15 cellular contexts compared by ENCODE assay signal in the genomic region with DNA sequence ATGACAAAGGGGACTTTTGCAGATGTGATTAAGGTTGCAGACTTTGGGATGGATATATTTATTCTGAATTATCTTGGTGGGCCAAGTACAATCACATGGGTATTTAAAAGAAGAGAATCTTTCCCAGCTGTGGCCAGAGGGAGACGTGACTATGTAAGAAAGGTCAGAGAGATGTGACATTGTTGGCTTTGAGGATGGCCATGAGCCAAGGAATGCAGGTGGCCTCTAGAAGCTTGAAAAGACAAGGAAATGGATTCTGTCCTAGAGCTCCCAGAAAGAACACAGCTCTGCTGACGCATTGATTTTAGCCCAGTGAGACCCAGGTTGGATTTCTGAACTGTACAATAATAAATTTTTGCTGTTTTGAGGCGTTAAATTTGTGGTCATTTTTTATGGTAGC.
A peak's percentile ranks its signal among the peaks of the same experiment; 100 is the strongest.
DNase-seq lines count a peak whose midpoint lies in the region; ATAC-seq and TF ChIP-seq lines count a peak whose summit lies in the region.
"Had no signal": no experiment of that assay in that cellular context is flagged by ENCODE, and none has a peak within 500 bp of the region (broad histone marks: within the 10 kb centered on the region; RNA-seq: fewer than 3 reads in every experiment).

No MANE protein-coding gene starts in this region.

- no peaks in the 10 kb centered on the region for H3K27me3 ChIP-seq in parathyroid adenoma (ENCODE audit: control insufficient read depth, insufficient read depth, low read length)
- no peaks in the 10 kb centered on the region for H3K27me3 ChIP-seq in WERI-Rb-1 (ENCODE audit: insufficient read depth, low read depth, severe bottlenecking)

- H2AFZ ChIP-seq in parathyroid adenoma: peak overlapping the region; percentile 30

- H3K27ac ChIP-seq in coronary artery (peak overlapping the region; percentile 36 to 58), parathyroid adenoma (peak overlapping the region; percentile 96), WERI-Rb-1 (no peak overlapping the region)

- H3K79me2 ChIP-seq in parathyroid adenoma: no peaks in the 10 kb centered on the region

- H3K4me3 ChIP-seq in coronary artery (no peak overlapping the region), parathyroid adenoma (ENCODE audit: low read depth, low read length) (no peak overlapping the region), WERI-Rb-1 (ENCODE audit: low read depth, low read length) (no peak overlapping the region)

- no peak for ATAC-seq in HG03196 (IDR thresholded peaks at IDR 0.05; ENCODE audit: unreplicated experiment)
- ATAC-seq: activated naive CD4-positive, alpha-beta T cell treated with anti-CD3 and anti-CD28 coated beads, Interleukin-2, amount 50 U/mL, for 72 hours; T-cell had no signal

- H3K36me3 ChIP-seq in parathyroid adenoma (ENCODE audit: control insufficient read depth, insufficient read depth, low read length): no peaks in the 10 kb centered on the region
- no peaks in the 10 kb centered on the region for H3K36me3 ChIP-seq in WERI-Rb-1

- TF ChIP-seq CTCF in coronary artery (IDR thresholded peaks at IDR 0.05) (no peak), parathyroid adenoma (IDR thresholded peaks at IDR 0.05) (peak; percentile 9), WERI-Rb-1 (IDR thresholded peaks at IDR 0.05; ENCODE audit: low read depth, low read length) (no peak)

- H3K4me2 ChIP-seq in parathyroid adenoma (ENCODE audit: low read length): no peak overlapping the region

- H3K9me3 ChIP-seq in parathyroid adenoma (ENCODE audit: control insufficient read depth, low read length): no peaks in the 10 kb centered on the region
- no peaks in the 10 kb centered on the region for H3K9me3 ChIP-seq in WERI-Rb-1 (ENCODE audit: severe bottlenecking)

- peak; percentile 38 for DNase-seq in Ammon's horn (ENCODE audit: low spot score)
- peak; percentile 24 for DNase-seq in NCI-H1092 (lab: John Stamatoyannopoulos, UW)
- no peak for DNase-seq in coronary artery (ENCODE audit: low spot score)
- DNase-seq in WERI-Rb-1: no peak
- no peak for DNase-seq in activated CD4-positive, CD25-positive, alpha-beta regulatory T cell treated with anti-CD3 and anti-CD28 coated beads, Interleukin-2, amount 50 U/mL, for 72 hours
- DNase-seq in islet precursor cell: no peak
- DNase-seq: activated CD4-positive, CD25-positive, alpha-beta regulatory T cell; DMS 273 treated with DMSO at 0.1 percent for 48 hours; hippocampal formation; KBM-7; mesenchymal stem cell; T-cell had no signal

- H3K9ac ChIP-seq in parathyroid adenoma: no peak overlapping the region

- peaks cover 74% of the 10 kb centered on the region for H3K4me1 ChIP-seq in parathyroid adenoma

Comparison
In these comparisons a context has a peak if more than half of its experiments do, and no peak if none do; other contexts are left out.
1. DNase-seq: peak in Ammon's horn (single experiment) and NCI-H1092 (single experiment); none in coronary artery (single experiment), WERI-Rb-1 (single experiment), activated CD4-positive, CD25-positive, alpha-beta regulatory T cell treated with anti-CD3 and anti-CD28 coated beads, Interleukin-2, amount 50 U/mL, for 72 hours (single experiment) and islet precursor cell (single experiment).